In the genomic region with DNA sequence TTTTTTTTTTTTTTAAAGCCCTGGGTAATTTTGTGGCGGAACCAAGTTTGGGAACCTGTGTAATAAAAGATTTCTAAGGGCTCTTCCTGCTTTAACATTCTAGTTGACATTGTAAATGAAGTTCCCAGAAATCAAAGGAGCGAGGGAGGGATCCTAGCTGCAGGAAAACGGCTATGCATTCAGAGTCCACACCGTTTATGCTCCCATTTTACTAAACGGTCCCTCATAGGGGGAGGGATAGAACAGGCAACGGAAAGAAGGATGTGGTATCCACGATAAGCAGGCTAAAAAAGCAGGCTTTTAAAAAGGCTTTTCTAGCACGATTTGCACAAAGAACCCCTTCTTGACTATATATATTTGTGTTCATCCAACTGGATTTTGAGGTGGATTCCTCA, we compare ENCODE assay signal across 8 cellular contexts. TPM values are rescaled to one million over a fixed set of nuclear protein-coding genes. Genes with fewer than 3 reads are reported as not detected.
DNase-seq lines count a peak whose midpoint lies in the region; ATAC-seq and TF ChIP-seq lines count a peak whose summit lies in the region.

No MANE protein-coding gene starts in this region.

- ATAC-seq in GM21381 (IDR thresholded peaks at IDR 0.05; ENCODE audit: unreplicated experiment) (peak; percentile 19), SK-N-SH treated with all-trans-retinoic acid at 6 μM for 48 hours (peak; percentile 72), GM18873 (IDR thresholded peaks at IDR 0.05; ENCODE audit: low FRiP score, unreplicated experiment) (no peak), HG02610 (IDR thresholded peaks at IDR 0.05; ENCODE audit: unreplicated experiment) (no peak)

- H3K27ac ChIP-seq in A673 (ENCODE audit: low read depth, low read length, poor library complexity, severe bottlenecking) (peak overlapping the region; percentile 56), ovary (peak overlapping the region in 1 of 2 donors; percentile 56)

- H3K36me3 ChIP-seq in A673 (ENCODE audit: insufficient read depth, low read length, poor library complexity, severe bottlenecking) = no peaks in the 10 kb centered on the region
- H3K36me3 ChIP-seq in ovary = no peaks in the 10 kb centered on the region

- TF ChIP-seq POLR2A in ovary (IDR thresholded peaks at IDR 0.05) = no peak

- H3K4me1 ChIP-seq in A673 (ENCODE audit: insufficient read depth, low read length, poor library complexity, severe bottlenecking) (no peaks in the 10 kb centered on the region), ovary (ENCODE audit: insufficient read depth) (peaks cover 3% of the 10 kb centered on the region)

- TF ChIP-seq EP300 in ovary (IDR thresholded peaks at IDR 0.05) = no peak

- intact Hi-C loops in A673 (cut with micrococcal nuclease; ENCODE audit: unreplicated experiment) (no loop called here), ovary (cut with DNase I) (no loop called here)

- H3K27me3 ChIP-seq in A673 (replicated peaks; ENCODE audit: insufficient read depth, low read depth, low read length, poor library complexity) = no peaks in the 10 kb centered on the region
- no peaks in the 10 kb centered on the region for H3K27me3 ChIP-seq in ovary

- H3K4me3 ChIP-seq in A673 (ENCODE audit: low read depth, low read length, poor library complexity, severe bottlenecking) (peak overlapping the region; percentile 76), fibroblast of the aortic adventitia (ENCODE audit: low read depth, low read length) (peak overlapping the region; percentile 74), ovary (peak overlapping the region; percentile 66)

- H3K9me3 ChIP-seq in A673 (ENCODE audit: low read depth, low read length, poor library complexity, severe bottlenecking) (no peaks in the 10 kb centered on the region), ovary (no peaks in the 10 kb centered on the region)

- WGBS in ovary, 3 donors = 3 to 4% (median 3%) methylated on average over 8 of the region's 8 CpGs

- TF ChIP-seq CTCF in A673 (conservative IDR thresholded peaks at IDR 0.05; ENCODE audit: low read depth, low read length) = no peak
- no peak for TF ChIP-seq CTCF in fibroblast of the aortic adventitia (IDR thresholded peaks at IDR 0.05; ENCODE audit: insufficient read depth, low read length)
- no peak for TF ChIP-seq CTCF in ovary (IDR thresholded peaks at IDR 0.05)

- DNase-seq in A673 (ENCODE audit: low spot score) = peak; percentile 14
- peak; percentile 27 for DNase-seq in fibroblast of the aortic adventitia (ENCODE audit: low read depth)
- no peak for DNase-seq in ovary
- DNase-seq in mesenteric fat pad (ENCODE audit: low spot score) = no peak

- CTCF ChIA-PET in A673 (lab: Charles Lee) = no interaction called here

- POLR2A ChIA-PET in A673 (lab: Charles Lee; ENCODE audit: low non-redundant PET) = no interaction called here

- TSS peak; percentile 67 for BruUV-seq in A673 (replicated peaks; lab: Mats Ljungman, UMichigan)

TF ChIP-seq in SK-N-SH treated with all-trans-retinoic acid at 6 μM for 48 hours, 23 proteins besides CTCF, POLR2A, EP300 and RAD21:
- TF ChIP-seq GLIS3 (CRISPR knock-in tag; IDR thresholded peaks at IDR 0.05) = no peak
- TF ChIP-seq, protein P1, sequence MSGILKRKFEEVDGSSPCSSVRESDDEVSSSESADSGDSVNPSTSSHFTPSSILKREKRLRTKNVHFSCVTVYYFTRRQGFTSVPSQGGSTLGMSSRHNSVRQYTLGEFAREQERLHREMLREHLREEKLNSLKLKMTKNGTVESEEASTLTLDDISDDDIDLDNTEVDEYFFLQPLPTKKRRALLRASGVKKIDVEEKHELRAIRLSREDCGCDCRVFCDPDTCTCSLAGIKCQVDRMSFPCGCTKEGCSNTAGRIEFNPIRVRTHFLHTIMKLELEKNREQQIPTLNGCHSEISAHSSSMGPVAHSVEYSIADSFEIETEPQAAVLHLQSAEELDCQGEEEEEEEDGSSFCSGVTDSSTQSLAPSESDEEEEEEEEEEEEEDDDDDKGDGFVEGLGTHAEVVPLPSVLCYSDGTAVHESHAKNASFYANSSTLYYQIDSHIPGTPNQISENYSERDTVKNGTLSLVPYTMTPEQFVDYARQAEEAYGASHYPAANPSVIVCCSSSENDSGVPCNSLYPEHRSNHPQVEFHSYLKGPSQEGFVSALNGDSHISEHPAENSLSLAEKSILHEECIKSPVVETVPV (CRISPR knock-in tag; IDR thresholded peaks at IDR 0.05) = no peak
- TF ChIP-seq, protein P2, sequence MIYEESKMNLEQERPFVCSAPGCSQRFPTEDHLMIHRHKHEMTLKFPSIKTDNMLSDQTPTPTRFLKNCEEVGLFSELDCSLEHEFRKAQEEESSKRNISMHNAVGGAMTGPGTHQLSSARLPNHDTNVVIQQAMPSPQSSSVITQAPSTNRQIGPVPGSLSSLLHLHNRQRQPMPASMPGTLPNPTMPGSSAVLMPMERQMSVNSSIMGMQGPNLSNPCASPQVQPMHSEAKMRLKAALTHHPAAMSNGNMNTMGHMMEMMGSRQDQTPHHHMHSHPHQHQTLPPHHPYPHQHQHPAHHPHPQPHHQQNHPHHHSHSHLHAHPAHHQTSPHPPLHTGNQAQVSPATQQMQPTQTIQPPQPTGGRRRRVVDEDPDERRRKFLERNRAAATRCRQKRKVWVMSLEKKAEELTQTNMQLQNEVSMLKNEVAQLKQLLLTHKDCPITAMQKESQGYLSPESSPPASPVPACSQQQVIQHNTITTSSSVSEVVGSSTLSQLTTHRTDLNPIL (CRISPR knock-in tag; IDR thresholded peaks at IDR 0.05; ENCODE audit: low read depth) = no peak
- TF ChIP-seq, protein P3, sequence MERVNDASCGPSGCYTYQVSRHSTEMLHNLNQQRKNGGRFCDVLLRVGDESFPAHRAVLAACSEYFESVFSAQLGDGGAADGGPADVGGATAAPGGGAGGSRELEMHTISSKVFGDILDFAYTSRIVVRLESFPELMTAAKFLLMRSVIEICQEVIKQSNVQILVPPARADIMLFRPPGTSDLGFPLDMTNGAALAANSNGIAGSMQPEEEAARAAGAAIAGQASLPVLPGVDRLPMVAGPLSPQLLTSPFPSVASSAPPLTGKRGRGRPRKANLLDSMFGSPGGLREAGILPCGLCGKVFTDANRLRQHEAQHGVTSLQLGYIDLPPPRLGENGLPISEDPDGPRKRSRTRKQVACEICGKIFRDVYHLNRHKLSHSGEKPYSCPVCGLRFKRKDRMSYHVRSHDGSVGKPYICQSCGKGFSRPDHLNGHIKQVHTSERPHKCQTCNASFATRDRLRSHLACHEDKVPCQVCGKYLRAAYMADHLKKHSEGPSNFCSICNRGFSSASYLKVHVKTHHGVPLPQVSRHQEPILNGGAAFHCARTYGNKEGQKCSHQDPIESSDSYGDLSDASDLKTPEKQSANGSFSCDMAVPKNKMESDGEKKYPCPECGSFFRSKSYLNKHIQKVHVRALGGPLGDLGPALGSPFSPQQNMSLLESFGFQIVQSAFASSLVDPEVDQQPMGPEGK (CRISPR knock-in tag; IDR thresholded peaks at IDR 0.05; ENCODE audit: borderline replicate concordance) = no peak
- TF ChIP-seq BACH2 (CRISPR knock-in tag; IDR thresholded peaks at IDR 0.05; ENCODE audit: borderline replicate concordance) = no peak
- no peak for TF ChIP-seq OSR1 (CRISPR knock-in tag; IDR thresholded peaks at IDR 0.05)
- no peak for TF ChIP-seq CSDC2 (CRISPR knock-in tag; IDR thresholded peaks at IDR 0.05)
- TF ChIP-seq ZFP3 (CRISPR knock-in tag; IDR thresholded peaks at IDR 0.05) = no peak
- TF ChIP-seq TOX (CRISPR knock-in tag; IDR thresholded peaks at IDR 0.05; ENCODE audit: borderline replicate concordance) = no peak
- no peak for TF ChIP-seq TCF4 (CRISPR knock-in tag; IDR thresholded peaks at IDR 0.05; ENCODE audit: borderline replicate concordance)
- no peak for TF ChIP-seq ZFP30 (CRISPR knock-in tag; IDR thresholded peaks at IDR 0.05)
- TF ChIP-seq ZNF70 (CRISPR knock-in tag; IDR thresholded peaks at IDR 0.05) = no peak
- TF ChIP-seq ZNF565 (CRISPR knock-in tag; conservative IDR thresholded peaks at IDR 0.05; ENCODE audit: low read depth) = no peak

RNA-seq across cellular contexts. Expression of a gene that starts 0.6 kb away (rescaled TPM):
- total RNA-seq in A673 (2021) = 25.0 and 27.7 TPM in 2 replicates
- total RNA-seq in fibroblast of the aortic adventitia (ENCODE audit: low replicate concordance) = 17.0 and 25.0 TPM in 2 replicates
- 10 to 100 TPM in 6 of 7 donors, 1 to 10 TPM in 1; 7.9 to 24.3 (median 20.6) TPM for total RNA-seq in ovary
- 10 to 100 TPM in 1 of 2 donors, 1 to 10 TPM in 1; 9.0 to 31.7 TPM for polyA plus RNA-seq in ovary
- 23.9 TPM for total RNA-seq in mesenteric fat pad

RNA-seq across cellular contexts. Expression of a gene that starts 35.7 kb away (rescaled TPM):
- total RNA-seq in A673 (2021) = not detected in 2 replicates
- total RNA-seq in fibroblast of the aortic adventitia (ENCODE audit: low replicate concordance) = 0.18 and 0.25 TPM in 2 replicates
- under 1 TPM in 2 of 7 donors, not detected in 5; 0.07 to 0.20 TPM for total RNA-seq in ovary
- under 1 TPM; 0.10 to 0.60 TPM for polyA plus RNA-seq in ovary
- 0.13 TPM for total RNA-seq in mesenteric fat pad

RNA-seq across cellular contexts. Expression of a gene that starts 56.8 kb away (rescaled TPM):
- total RNA-seq in A673 (2021) (55.5 and 59.8 TPM in 2 replicates), fibroblast of the aortic adventitia (ENCODE audit: low replicate concordance) (56.7 and 88.8 TPM in 2 replicates), ovary (10 to 100 TPM; 18.7 to 46.3 (median 27.8) TPM), mesenteric fat pad (25.3 TPM)
- polyA plus RNA-seq in ovary = 10 to 100 TPM; 35.4 to 38.8 TPM

Comparison
In these comparisons a context has a peak if more than half of its experiments do, and no peak if none do; other contexts are left out.
1. DNase-seq: peak in A673 (single experiment) and fibroblast of the aortic adventitia (single experiment); none in ovary (0 of 5) and mesenteric fat pad (single experiment).
2. ATAC-seq: peak in GM21381 (single experiment) and SK-N-SH treated with all-trans-retinoic acid at 6 μM for 48 hours (single experiment); none in GM18873 (single experiment) and HG02610 (single experiment).
3. Peak in every context shown above with its lines, with median percentiles within 50 percentile points of each other: H3K4me3 ChIP-seq.